1 cellular context compared by ENCODE assay signal in genomic region chr1:198667796-198668195, GRCh38.
TF ChIP-seq lines count a peak whose summit lies in the region.

No MANE protein-coding gene starts in this region.

TF ChIP-seq in K562, 482 proteins besides CTCF, POLR2A, EP300 and RAD21 (continued from another document):
- TF ChIP-seq PRDM10 (IDR thresholded peaks at IDR 0.05; ENCODE audit: partially characterized antibody), result no peak
